10 cellular contexts compared by ENCODE assay signal in genomic region chr7:44100458-44101303, GRCh38. TPM values are rescaled to one million over a fixed set of nuclear protein-coding genes. Genes with fewer than 3 reads are reported as not detected.
A peak's percentile ranks its signal among the peaks of the same experiment; 100 is the strongest.
DNase-seq lines count a peak whose midpoint lies in the region; ATAC-seq and TF ChIP-seq lines count a peak whose summit lies in the region.
"Had no signal": no experiment of that assay in that cellular context is flagged by ENCODE, and none has a peak within 500 bp of the region (broad histone marks: within the 10 kb centered on the region; RNA-seq: fewer than 3 reads in every experiment).

No MANE protein-coding gene starts in this region.

- peak overlapping the region; percentile 79; the same call in 1 of the 2 replicates for H2AFZ ChIP-seq in Karpas-422 (ENCODE audit: low read length)

- H3K9me2 ChIP-seq in Karpas-422 (replicated peaks; ENCODE audit: insufficient read depth, low read length) = no peaks in the 10 kb centered on the region

- H3K27ac Mint-ChIP-seq in chondrocyte (ENCODE audit: unreplicated experiment) = peak overlapping the region; percentile 99

- no peaks in the 10 kb centered on the region for H3K36me3 ChIP-seq in Karpas-422 (ENCODE audit: insufficient read depth, low read length)
- peaks cover 2% of the 10 kb centered on the region for H3K36me3 ChIP-seq in mesodermal cell (ENCODE audit: control insufficient read depth, insufficient read depth, low read length)
- H3K36me3 ChIP-seq in upper lobe of left lung = no peaks in the 10 kb centered on the region

- no peaks in the 10 kb centered on the region for H3K79me2 ChIP-seq in Karpas-422 (ENCODE audit: low read length)

- no peaks in the 10 kb centered on the region for H3K36me3 Mint-ChIP-seq in chondrocyte (ENCODE audit: low read depth)

- H3K4me2 ChIP-seq in Karpas-422 (ENCODE audit: low read depth, low read length, poor library complexity, severe bottlenecking) = peak overlapping the region; percentile 35

- TF ChIP-seq EP300 in upper lobe of left lung (IDR thresholded peaks at IDR 0.05) = no peak

- ATAC-seq in upper lobe of left lung (ENCODE audit: low FRiP score in 2 of 2) = no peak
- ATAC-seq in HG03432 (IDR thresholded peaks at IDR 0.05; ENCODE audit: unreplicated experiment) = no peak

- no peaks in the 10 kb centered on the region for H3K9me3 Mint-ChIP-seq in chondrocyte (ENCODE audit: low read depth)

- no peaks in the 10 kb centered on the region for H3K27me3 Mint-ChIP-seq in chondrocyte (ENCODE audit: low read depth)

- peaks cover 63% of the 10 kb centered on the region for H3K4me1 Mint-ChIP-seq in chondrocyte (ENCODE audit: low read depth)

- WGBS in mesodermal cell (ENCODE audit: insufficient coverage in 2 of 2), 2 experiments = 86 to 87% methylated on average over 5 to 6 of the region's 10 CpGs
- WGBS in upper lobe of left lung, 2 donors = 61 to 76% methylated on average over 7 to 9 of the region's 10 CpGs

- peak overlapping the region; percentile 15 for H3K9ac ChIP-seq in Karpas-422 (ENCODE audit: low read length)

- peaks cover 51% of the 10 kb centered on the region for H3K4me1 ChIP-seq in Karpas-422 (ENCODE audit: low read length)
- peaks cover 17% of the 10 kb centered on the region for H3K4me1 ChIP-seq in mesodermal cell (ENCODE audit: control insufficient read depth, insufficient read depth, low read length, poor library complexity, severe bottlenecking)
- H3K4me1 ChIP-seq in upper lobe of left lung = peaks cover 5 to 16% (median 9%) of the 10 kb centered on the region in 4 donors

- H3K27me3 ChIP-seq in Karpas-422 (ENCODE audit: low read length) = no peaks in the 10 kb centered on the region
- peaks cover 0 to 10% (median 6%) of the 10 kb centered on the region in 4 donors for H3K27me3 ChIP-seq in upper lobe of left lung

- TF ChIP-seq CTCF in chondrocyte (IDR thresholded peaks at IDR 0.05) (peak; percentile 8), upper lobe of left lung (IDR thresholded peaks at IDR 0.05) (no peak)

- DNase-seq in Karpas-422 = no peak
- DNase-seq in chondrocyte (ENCODE audit: low spot score) = no peak
- no peak for DNase-seq in upper lobe of left lung
- no peak for DNase-seq in DMS153 treated with DMSO at 0.1 percent for 48 hours (lab: John Stamatoyannopoulos, UW; ENCODE audit: unreplicated experiment)
- no peak for DNase-seq in AML-193 (lab: John Stamatoyannopoulos, UW)
- DNase-seq: activated CD4-positive, alpha-beta T cell treated with anti-CD3 and anti-CD28 coated beads, Interleukin-2, amount 50 U/mL, for 48 hours; NCI-H510A treated with DMSO at 0.1 percent for 48 hours; stimulated activated CD4-positive, alpha-beta T cell treated with anti-CD3 and anti-CD28 coated beads, Interleukin-12 subunit alpha, Interleukin-12 subunit beta, amount 100 ng/mL, for 4 hours had no signal

- no peaks in the 10 kb centered on the region for H3K9me3 ChIP-seq in Karpas-422 (ENCODE audit: low read length)
- no peaks in the 10 kb centered on the region for H3K9me3 ChIP-seq in mesodermal cell (ENCODE audit: control insufficient read depth, low read length)
- H3K9me3 ChIP-seq in upper lobe of left lung = no peaks in the 10 kb centered on the region

- no peak overlapping the region for H3K4me3 Mint-ChIP-seq in chondrocyte (ENCODE audit: unreplicated experiment)

- no peaks in the 10 kb centered on the region for H4K20me1 ChIP-seq in Karpas-422 (ENCODE audit: insufficient read depth, low read depth, low read length)

- no peak for TF ChIP-seq POLR2A in upper lobe of left lung (IDR thresholded peaks at IDR 0.05)

- H3K27ac ChIP-seq in Karpas-422 (ENCODE audit: low read length) (peak overlapping the region; percentile 53; the same call in 1 of the 2 replicates), mesodermal cell (ENCODE audit: low read depth, low read length, severe bottlenecking) (peak overlapping the region; percentile 77), upper lobe of left lung (peak overlapping the region; percentile 16 to 91 (median 66))

- H3K4me3 ChIP-seq in Karpas-422 (ENCODE audit: low read length) (no peak overlapping the region), mesodermal cell (ENCODE audit: extremely low read depth, insufficient read depth, low read length, poor library complexity, severe bottlenecking) (no peak overlapping the region), upper lobe of left lung (no peak overlapping the region)

RNA-seq across cellular contexts. Expression of gene AEBP1, which starts 3.5 kb away (rescaled TPM):
- total RNA-seq in Karpas-422 (2014; rRNA removed; shearing (Covaris generic); ENCODE audit: low replicate concordance) = 5.9 TPM in 1 of 2 replicates, not detected in the other
- total RNA-seq in chondrocyte = 242 to 422 TPM (median 412 TPM) in 3 replicates
- polyA plus RNA-seq in mesodermal cell (2013, experiment 1 of 2) = 109 TPM
- 89.5 TPM for polyA plus RNA-seq in mesodermal cell (2013, experiment 2 of 2)
- total RNA-seq in upper lobe of left lung = 100 to 1,000 TPM in 2 of 6 donors, 10 to 100 TPM in 4; 34.1 to 241 (median 92.7) TPM

RNA-seq across cellular contexts. Expression of gene POLM, which starts 18.4 kb away (rescaled TPM):
- total RNA-seq in Karpas-422 (2014; rRNA removed; shearing (Covaris generic); ENCODE audit: low replicate concordance) = 34.5 and 47.1 TPM in 2 replicates
- total RNA-seq in chondrocyte (14.3 to 19.0 TPM (median 15.5 TPM) in 3 replicates), upper lobe of left lung (100 to 1,000 TPM in 1 of 6 donors, 10 to 100 TPM in 5; 17.3 to 178 (median 37.1) TPM)
- polyA plus RNA-seq in mesodermal cell (2013, experiment 1 of 2) = 14.3 TPM
- polyA plus RNA-seq in mesodermal cell (2013, experiment 2 of 2) = 10.3 TPM

RNA-seq across cellular contexts. Expression of gene POLD2, which starts 22.7 kb away (rescaled TPM):
- 165 and 217 TPM in 2 replicates for total RNA-seq in Karpas-422 (2014; rRNA removed; shearing (Covaris generic); ENCODE audit: low replicate concordance)
- total RNA-seq in chondrocyte (49.2 to 64.5 TPM (median 57.3 TPM) in 3 replicates), upper lobe of left lung (10 to 100 TPM; 27.2 to 70.1 (median 52.5) TPM)
- 88.8 TPM for polyA plus RNA-seq in mesodermal cell (2013, experiment 1 of 2)
- 87.7 TPM for polyA plus RNA-seq in mesodermal cell (2013, experiment 2 of 2)

RNA-seq across cellular contexts. Expression of gene PGAM2, which starts 35.3 kb away (rescaled TPM):
- 1.9 TPM in 1 of 2 replicates, not detected in the other for total RNA-seq in Karpas-422 (2014; rRNA removed; shearing (Covaris generic); ENCODE audit: low replicate concordance)
- total RNA-seq in chondrocyte (0.25 to 0.41 TPM in 2 of 3 replicates, not detected in the other), upper lobe of left lung (under 1 TPM in 4 of 6 donors, not detected in 2; 0.26 to 0.91 (median 0.75) TPM)
- 0.48 TPM for polyA plus RNA-seq in mesodermal cell (2013, experiment 1 of 2)
- not detected for polyA plus RNA-seq in mesodermal cell (2013, experiment 2 of 2)

RNA-seq across cellular contexts. Expression of gene MYL7, which starts 40.5 kb away (rescaled TPM):
- total RNA-seq in Karpas-422 (2014; rRNA removed; shearing (Covaris generic); ENCODE audit: low replicate concordance) = not detected in 2 replicates
- total RNA-seq in chondrocyte (not detected in 3 replicates), upper lobe of left lung (not detected)
- 58.3 TPM for polyA plus RNA-seq in mesodermal cell (2013, experiment 1 of 2)
- polyA plus RNA-seq in mesodermal cell (2013, experiment 2 of 2) = 43.2 TPM
